ENCODE assay signal across 1 cellular context in the genomic region with DNA sequence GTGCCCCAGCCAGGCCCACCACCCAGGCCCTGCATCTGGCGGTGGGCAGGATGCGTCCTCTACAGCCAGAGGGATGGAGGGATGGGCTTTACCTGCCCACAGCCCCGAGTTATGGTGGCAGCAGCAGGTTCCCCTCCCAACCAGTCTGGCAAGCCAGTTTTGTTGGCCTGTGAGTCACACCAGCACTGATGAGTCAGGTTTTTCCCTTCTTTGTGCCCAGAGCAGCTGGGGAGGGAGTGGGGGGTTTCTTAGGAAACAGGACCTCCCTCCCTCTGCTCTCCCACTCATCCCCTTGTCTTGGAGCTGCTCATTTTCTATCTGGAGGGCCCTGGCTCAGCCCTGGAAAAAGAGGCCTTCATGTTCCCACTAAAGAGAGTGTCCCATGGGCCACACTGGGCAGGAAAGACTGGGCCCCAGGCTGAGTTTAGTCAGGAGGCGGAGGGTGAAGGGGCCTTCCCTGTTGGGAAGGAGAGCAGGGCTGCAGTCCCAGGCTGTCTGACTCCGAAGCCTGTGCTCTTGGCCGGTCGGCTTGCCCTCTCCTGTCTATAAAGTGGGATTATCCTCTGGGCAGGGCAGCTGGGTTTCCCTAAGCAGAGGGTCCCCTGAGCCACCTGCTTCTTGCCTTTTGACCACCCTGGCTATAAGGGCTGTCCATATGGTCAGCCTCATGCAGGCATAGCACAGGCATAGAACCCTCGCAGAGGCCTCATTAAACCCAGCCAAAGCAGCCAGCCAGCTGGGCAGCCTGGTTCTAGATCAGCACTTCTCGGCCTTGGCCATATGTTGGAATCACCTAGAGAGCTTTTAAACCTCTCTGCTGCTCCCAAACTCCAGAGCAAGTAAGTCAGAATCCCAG.
TF ChIP-seq lines count a peak whose summit lies in the region.

No MANE protein-coding gene starts in this region.

TF ChIP-seq in K562, 482 proteins besides CTCF, POLR2A, EP300 and RAD21 (continues in another document):
- TF ChIP-seq TCF7L2 (IDR thresholded peaks at IDR 0.05; ENCODE audit: low read depth, low read length) = no peak
- TF ChIP-seq SREBF1 (IDR thresholded peaks at IDR 0.05; ENCODE audit: borderline replicate concordance, low read depth, low read length) = no peak
- TF ChIP-seq, protein P1, sequence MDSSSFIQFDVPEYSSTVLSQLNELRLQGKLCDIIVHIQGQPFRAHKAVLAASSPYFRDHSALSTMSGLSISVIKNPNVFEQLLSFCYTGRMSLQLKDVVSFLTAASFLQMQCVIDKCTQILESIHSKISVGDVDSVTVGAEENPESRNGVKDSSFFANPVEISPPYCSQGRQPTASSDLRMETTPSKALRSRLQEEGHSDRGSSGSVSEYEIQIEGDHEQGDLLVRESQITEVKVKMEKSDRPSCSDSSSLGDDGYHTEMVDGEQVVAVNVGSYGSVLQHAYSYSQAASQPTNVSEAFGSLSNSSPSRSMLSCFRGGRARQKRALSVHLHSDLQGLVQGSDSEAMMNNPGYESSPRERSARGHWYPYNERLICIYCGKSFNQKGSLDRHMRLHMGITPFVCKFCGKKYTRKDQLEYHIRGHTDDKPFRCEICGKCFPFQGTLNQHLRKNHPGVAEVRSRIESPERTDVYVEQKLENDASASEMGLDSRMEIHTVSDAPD (CRISPR knock-in tag; IDR thresholded peaks at IDR 0.05) = no peak
- TF ChIP-seq, protein P2, sequence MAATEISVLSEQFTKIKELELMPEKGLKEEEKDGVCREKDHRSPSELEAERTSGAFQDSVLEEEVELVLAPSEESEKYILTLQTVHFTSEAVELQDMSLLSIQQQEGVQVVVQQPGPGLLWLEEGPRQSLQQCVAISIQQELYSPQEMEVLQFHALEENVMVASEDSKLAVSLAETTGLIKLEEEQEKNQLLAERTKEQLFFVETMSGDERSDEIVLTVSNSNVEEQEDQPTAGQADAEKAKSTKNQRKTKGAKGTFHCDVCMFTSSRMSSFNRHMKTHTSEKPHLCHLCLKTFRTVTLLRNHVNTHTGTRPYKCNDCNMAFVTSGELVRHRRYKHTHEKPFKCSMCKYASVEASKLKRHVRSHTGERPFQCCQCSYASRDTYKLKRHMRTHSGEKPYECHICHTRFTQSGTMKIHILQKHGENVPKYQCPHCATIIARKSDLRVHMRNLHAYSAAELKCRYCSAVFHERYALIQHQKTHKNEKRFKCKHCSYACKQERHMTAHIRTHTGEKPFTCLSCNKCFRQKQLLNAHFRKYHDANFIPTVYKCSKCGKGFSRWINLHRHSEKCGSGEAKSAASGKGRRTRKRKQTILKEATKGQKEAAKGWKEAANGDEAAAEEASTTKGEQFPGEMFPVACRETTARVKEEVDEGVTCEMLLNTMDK (IDR thresholded peaks at IDR 0.05; ENCODE audit: borderline replicate concordance, insufficient read depth, low read depth, low read length, poor library complexity, severe bottlenecking) = no peak
- TF ChIP-seq PRPF4 (IDR thresholded peaks at IDR 0.05; ENCODE audit: insufficient read depth, low read depth, low read length, poor library complexity, severe bottlenecking) = no peak
- peak; percentile 79 for TF ChIP-seq JUN (IDR thresholded peaks at IDR 0.05; ENCODE audit: borderline replicate concordance, low read depth, low read length)
- TF ChIP-seq JUN (CRISPR knock-in tag; IDR thresholded peaks at IDR 0.05; ENCODE audit: borderline replicate concordance) = no peak
- no peak for TF ChIP-seq IFI16 (CRISPR knock-in tag; IDR thresholded peaks at IDR 0.05)
- TF ChIP-seq, protein P3, sequence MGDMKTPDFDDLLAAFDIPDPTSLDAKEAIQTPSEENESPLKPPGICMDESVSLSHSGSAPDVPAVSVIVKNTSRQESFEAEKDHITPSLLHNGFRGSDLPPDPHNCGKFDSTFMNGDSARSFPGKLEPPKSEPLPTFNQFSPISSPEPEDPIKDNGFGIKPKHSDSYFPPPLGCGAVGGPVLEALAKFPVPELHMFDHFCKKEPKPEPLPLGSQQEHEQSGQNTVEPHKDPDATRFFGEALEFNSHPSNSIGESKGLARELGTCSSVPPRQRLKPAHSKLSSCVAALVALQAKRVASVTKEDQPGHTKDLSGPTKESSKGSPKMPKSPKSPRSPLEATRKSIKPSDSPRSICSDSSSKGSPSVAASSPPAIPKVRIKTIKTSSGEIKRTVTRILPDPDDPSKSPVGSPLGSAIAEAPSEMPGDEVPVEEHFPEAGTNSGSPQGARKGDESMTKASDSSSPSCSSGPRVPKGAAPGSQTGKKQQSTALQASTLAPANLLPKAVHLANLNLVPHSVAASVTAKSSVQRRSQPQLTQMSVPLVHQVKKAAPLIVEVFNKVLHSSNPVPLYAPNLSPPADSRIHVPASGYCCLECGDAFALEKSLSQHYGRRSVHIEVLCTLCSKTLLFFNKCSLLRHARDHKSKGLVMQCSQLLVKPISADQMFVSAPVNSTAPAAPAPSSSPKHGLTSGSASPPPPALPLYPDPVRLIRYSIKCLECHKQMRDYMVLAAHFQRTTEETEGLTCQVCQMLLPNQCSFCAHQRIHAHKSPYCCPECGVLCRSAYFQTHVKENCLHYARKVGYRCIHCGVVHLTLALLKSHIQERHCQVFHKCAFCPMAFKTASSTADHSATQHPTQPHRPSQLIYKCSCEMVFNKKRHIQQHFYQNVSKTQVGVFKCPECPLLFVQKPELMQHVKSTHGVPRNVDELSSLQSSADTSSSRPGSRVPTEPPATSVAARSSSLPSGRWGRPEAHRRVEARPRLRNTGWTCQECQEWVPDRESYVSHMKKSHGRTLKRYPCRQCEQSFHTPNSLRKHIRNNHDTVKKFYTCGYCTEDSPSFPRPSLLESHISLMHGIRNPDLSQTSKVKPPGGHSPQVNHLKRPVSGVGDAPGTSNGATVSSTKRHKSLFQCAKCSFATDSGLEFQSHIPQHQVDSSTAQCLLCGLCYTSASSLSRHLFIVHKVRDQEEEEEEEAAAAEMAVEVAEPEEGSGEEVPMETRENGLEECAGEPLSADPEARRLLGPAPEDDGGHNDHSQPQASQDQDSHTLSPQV (IDR thresholded peaks at IDR 0.05) = 0 out of 2 replicates have a peak, but pooled peaks have one; percentile 32
- TF ChIP-seq TCFL5 (CRISPR knock-in tag; conservative IDR thresholded peaks at IDR 0.05) = no peak
- TF ChIP-seq, protein P4, sequence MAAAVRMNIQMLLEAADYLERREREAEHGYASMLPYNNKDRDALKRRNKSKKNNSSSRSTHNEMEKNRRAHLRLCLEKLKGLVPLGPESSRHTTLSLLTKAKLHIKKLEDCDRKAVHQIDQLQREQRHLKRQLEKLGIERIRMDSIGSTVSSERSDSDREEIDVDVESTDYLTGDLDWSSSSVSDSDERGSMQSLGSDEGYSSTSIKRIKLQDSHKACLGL (CRISPR knock-in tag; IDR thresholded peaks at IDR 0.05; ENCODE audit: borderline replicate concordance, poor library complexity, severe bottlenecking) = no peak
- TF ChIP-seq SRSF7 (optimal IDR thresholded peaks at IDR 0.05; ENCODE audit: low read depth, low read length) = no peak
- no peak for TF ChIP-seq SAFB (IDR thresholded peaks at IDR 0.05; ENCODE audit: borderline replicate concordance, low read depth, low read length)
- TF ChIP-seq FOSL1 (tag; conservative IDR thresholded peaks at IDR 0.05) = peak; percentile 91
- TF ChIP-seq, protein P5, sequence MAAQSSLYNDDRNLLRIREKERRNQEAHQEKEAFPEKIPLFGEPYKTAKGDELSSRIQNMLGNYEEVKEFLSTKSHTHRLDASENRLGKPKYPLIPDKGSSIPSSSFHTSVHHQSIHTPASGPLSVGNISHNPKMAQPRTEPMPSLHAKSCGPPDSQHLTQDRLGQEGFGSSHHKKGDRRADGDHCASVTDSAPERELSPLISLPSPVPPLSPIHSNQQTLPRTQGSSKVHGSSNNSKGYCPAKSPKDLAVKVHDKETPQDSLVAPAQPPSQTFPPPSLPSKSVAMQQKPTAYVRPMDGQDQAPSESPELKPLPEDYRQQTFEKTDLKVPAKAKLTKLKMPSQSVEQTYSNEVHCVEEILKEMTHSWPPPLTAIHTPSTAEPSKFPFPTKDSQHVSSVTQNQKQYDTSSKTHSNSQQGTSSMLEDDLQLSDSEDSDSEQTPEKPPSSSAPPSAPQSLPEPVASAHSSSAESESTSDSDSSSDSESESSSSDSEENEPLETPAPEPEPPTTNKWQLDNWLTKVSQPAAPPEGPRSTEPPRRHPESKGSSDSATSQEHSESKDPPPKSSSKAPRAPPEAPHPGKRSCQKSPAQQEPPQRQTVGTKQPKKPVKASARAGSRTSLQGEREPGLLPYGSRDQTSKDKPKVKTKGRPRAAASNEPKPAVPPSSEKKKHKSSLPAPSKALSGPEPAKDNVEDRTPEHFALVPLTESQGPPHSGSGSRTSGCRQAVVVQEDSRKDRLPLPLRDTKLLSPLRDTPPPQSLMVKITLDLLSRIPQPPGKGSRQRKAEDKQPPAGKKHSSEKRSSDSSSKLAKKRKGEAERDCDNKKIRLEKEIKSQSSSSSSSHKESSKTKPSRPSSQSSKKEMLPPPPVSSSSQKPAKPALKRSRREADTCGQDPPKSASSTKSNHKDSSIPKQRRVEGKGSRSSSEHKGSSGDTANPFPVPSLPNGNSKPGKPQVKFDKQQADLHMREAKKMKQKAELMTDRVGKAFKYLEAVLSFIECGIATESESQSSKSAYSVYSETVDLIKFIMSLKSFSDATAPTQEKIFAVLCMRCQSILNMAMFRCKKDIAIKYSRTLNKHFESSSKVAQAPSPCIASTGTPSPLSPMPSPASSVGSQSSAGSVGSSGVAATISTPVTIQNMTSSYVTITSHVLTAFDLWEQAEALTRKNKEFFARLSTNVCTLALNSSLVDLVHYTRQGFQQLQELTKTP (IDR thresholded peaks at IDR 0.05; ENCODE audit: low read depth in 1 of 2, partially characterized antibody in 2 of 2) = no peak
- TF ChIP-seq THRAP3 (IDR thresholded peaks at IDR 0.05; ENCODE audit: borderline replicate concordance) = no peak
- TF ChIP-seq NFXL1 (CRISPR knock-in tag; IDR thresholded peaks at IDR 0.05) = no peak
- no peak for TF ChIP-seq ZNF41 (CRISPR knock-in tag; conservative IDR thresholded peaks at IDR 0.05)
- TF ChIP-seq, protein P6, sequence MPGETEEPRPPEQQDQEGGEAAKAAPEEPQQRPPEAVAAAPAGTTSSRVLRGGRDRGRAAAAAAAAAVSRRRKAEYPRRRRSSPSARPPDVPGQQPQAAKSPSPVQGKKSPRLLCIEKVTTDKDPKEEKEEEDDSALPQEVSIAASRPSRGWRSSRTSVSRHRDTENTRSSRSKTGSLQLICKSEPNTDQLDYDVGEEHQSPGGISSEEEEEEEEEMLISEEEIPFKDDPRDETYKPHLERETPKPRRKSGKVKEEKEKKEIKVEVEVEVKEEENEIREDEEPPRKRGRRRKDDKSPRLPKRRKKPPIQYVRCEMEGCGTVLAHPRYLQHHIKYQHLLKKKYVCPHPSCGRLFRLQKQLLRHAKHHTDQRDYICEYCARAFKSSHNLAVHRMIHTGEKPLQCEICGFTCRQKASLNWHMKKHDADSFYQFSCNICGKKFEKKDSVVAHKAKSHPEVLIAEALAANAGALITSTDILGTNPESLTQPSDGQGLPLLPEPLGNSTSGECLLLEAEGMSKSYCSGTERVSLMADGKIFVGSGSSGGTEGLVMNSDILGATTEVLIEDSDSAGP (CRISPR knock-in tag; IDR thresholded peaks at IDR 0.05) = no peak
- no peak for TF ChIP-seq CEBPG (CRISPR knock-in tag; IDR thresholded peaks at IDR 0.05)
- no peak for TF ChIP-seq CEBPG (tag; conservative IDR thresholded peaks at IDR 0.05 in 1 of 2, IDR thresholded peaks at IDR 0.05 in 1 of 2)
- TF ChIP-seq, protein P7, sequence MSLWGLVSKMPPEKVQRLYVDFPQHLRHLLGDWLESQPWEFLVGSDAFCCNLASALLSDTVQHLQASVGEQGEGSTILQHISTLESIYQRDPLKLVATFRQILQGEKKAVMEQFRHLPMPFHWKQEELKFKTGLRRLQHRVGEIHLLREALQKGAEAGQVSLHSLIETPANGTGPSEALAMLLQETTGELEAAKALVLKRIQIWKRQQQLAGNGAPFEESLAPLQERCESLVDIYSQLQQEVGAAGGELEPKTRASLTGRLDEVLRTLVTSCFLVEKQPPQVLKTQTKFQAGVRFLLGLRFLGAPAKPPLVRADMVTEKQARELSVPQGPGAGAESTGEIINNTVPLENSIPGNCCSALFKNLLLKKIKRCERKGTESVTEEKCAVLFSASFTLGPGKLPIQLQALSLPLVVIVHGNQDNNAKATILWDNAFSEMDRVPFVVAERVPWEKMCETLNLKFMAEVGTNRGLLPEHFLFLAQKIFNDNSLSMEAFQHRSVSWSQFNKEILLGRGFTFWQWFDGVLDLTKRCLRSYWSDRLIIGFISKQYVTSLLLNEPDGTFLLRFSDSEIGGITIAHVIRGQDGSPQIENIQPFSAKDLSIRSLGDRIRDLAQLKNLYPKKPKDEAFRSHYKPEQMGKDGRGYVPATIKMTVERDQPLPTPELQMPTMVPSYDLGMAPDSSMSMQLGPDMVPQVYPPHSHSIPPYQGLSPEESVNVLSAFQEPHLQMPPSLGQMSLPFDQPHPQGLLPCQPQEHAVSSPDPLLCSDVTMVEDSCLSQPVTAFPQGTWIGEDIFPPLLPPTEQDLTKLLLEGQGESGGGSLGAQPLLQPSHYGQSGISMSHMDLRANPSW (CRISPR knock-in tag; IDR thresholded peaks at IDR 0.05) = no peak
- no peak for TF ChIP-seq ZC3H8 (IDR thresholded peaks at IDR 0.05)
- TF ChIP-seq LARP7 (IDR thresholded peaks at IDR 0.05) = no peak
- no peak for TF ChIP-seq ZNF57 (CRISPR knock-in tag; IDR thresholded peaks at IDR 0.05)
- TF ChIP-seq ZNF583 (CRISPR knock-in tag; IDR thresholded peaks at IDR 0.05) = no peak
- TF ChIP-seq SMARCA4 (IDR thresholded peaks at IDR 0.05) = peak; percentile 52
- TF ChIP-seq, protein P8, sequence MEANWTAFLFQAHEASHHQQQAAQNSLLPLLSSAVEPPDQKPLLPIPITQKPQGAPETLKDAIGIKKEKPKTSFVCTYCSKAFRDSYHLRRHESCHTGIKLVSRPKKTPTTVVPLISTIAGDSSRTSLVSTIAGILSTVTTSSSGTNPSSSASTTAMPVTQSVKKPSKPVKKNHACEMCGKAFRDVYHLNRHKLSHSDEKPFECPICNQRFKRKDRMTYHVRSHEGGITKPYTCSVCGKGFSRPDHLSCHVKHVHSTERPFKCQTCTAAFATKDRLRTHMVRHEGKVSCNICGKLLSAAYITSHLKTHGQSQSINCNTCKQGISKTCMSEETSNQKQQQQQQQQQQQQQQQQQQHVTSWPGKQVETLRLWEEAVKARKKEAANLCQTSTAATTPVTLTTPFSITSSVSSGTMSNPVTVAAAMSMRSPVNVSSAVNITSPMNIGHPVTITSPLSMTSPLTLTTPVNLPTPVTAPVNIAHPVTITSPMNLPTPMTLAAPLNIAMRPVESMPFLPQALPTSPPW (CRISPR knock-in tag; IDR thresholded peaks at IDR 0.05) = peak; percentile 35; the same call in 1 of the 2 replicates
- TF ChIP-seq, protein P9, sequence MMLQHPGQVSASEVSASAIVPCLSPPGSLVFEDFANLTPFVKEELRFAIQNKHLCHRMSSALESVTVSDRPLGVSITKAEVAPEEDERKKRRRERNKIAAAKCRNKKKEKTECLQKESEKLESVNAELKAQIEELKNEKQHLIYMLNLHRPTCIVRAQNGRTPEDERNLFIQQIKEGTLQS (IDR thresholded peaks at IDR 0.05) = peak; percentile 87
- TF ChIP-seq, protein P9 (CRISPR knock-in tag; conservative IDR thresholded peaks at IDR 0.05) = no peak
- no peak for TF ChIP-seq FUS (optimal IDR thresholded peaks at IDR 0.05; ENCODE audit: low read depth, low read length)
- TF ChIP-seq GABPA (tag; conservative IDR thresholded peaks at IDR 0.05; ENCODE audit: low read depth) = no peak
- peak; percentile 57 for TF ChIP-seq ARID1B (IDR thresholded peaks at IDR 0.05)
- no peak for TF ChIP-seq MTA3 (IDR thresholded peaks at IDR 0.05; ENCODE audit: borderline replicate concordance)
